Comparison of ENCODE assay signal across 33 cellular contexts in the genomic region with DNA sequence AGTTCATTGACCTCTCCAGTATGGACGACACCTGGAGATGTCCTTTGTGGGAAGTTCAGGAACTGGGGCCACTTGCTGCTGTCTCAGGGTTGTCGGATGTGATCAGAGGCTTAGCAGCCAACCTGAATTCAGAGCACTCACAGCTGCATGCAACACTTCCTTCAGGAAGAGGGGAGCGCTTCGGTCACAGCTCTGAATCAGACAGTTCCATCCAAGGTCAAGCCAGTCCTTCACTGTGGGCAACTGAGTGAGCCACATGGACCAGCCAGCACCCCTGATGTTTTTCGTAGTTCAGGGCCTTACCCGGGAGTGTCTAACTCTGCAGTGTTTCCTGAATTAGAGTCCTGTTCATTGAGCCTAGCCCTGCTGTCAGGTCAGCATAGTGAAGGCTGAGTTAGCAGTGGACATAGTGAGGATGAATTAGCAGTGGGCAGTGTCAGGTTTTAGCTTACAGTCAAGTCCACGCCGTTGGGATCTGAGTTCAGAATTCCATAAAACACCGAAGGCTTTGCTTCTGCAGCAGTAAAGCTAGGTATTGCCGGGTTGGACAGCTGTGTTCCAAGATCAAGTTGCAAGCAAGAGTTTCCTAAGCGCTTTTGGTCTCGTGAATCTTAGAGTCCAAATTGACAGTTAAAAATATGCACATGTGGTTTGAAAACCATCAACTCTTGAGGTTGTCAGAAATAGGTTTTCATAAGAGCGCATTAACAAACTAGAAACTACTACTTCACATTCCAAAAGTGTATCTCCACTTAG. TPM values are rescaled to one million over a fixed set of nuclear protein-coding genes. Genes with fewer than 3 reads are reported as not detected.
"Had no signal": no experiment of that assay in that cellular context is flagged by ENCODE, and none has a peak within 500 bp of the region (broad histone marks: within the 10 kb centered on the region; RNA-seq: fewer than 3 reads in every experiment).

No MANE protein-coding gene starts in this region.

- H3K4me3 Mint-ChIP-seq: activated CD4-positive, alpha-beta T cell treated with anti-CD3 and anti-CD28 coated beads, Interleukin-2, amount 10 ng/mL, durations not matched to agents 7 days and 5 days; activated CD8-positive, alpha-beta memory T cell treated with anti-CD3 and anti-CD28 coated beads, Interleukin-2, amount 10 ng/mL, durations not matched to agents 7 days and 5 days; activated CD8-positive, alpha-beta T cell treated with anti-CD3 and anti-CD28 coated beads for 36 hours; activated naive CD8-positive, alpha-beta T cell treated with anti-CD3 and anti-CD28 coated beads, Interleukin-2, amount 50 U/mL, for 24 hours; dendritic cell treated with granulocyte-macrophage colony-stimulating factor and Interleukin-4, amounts not matched to agents 40 ng/mL and 50 ng/mL, for 4 days; mesothelial cell of epicardium; natural killer cell treated with Interleukin-12 subunit alpha and Interleukin-12 subunit beta and Interleukin-15 and Interleukin-18, amount 100 ng/mL, for 72 hours; T-helper 2 cell treated with Interferon-gamma antibody and Interleukin-4, amounts not matched to agents 5 μg/mL and 100 μg/mL, for 36 hours had no signal

- H3K4me3 ChIP-seq: body of pancreas, left lung, ovary, right lobe of liver, spleen, thoracic aorta, vagina had no signal

- DNase-seq: activated CD4-positive, alpha-beta T cell treated with anti-CD3 and anti-CD28 coated beads, Interleukin-2, amount 10 ng/mL, durations not matched to agents 7 days and 5 days; activated CD4-positive, CD25-positive, alpha-beta regulatory T cell treated with anti-CD3 and anti-CD28 coated beads, Interleukin-2, amount 50 U/mL, for 72 hours; activated CD8-positive, alpha-beta memory T cell treated with anti-CD3 and anti-CD28 coated beads, Interleukin-2, amount 10 ng/mL, durations not matched to agents 7 days and 5 days; activated CD8-positive, alpha-beta T cell treated with anti-CD3 and anti-CD28 coated beads for 36 hours; activated gamma-delta T cell; activated naive CD4-positive, alpha-beta T cell treated with anti-CD3 and anti-CD28 coated beads, Interleukin-2, amount 50 U/mL, for 16 hours; activated naive CD8-positive, alpha-beta T cell treated with anti-CD3 and anti-CD28 coated beads, Interleukin-2, amount 50 U/mL, for 24 hours; activated T-cell treated with anti-CD3 and anti-CD28 coated beads for 4 hours; anterior cingulate cortex; body of pancreas; caudate nucleus; effector CD4-positive, alpha-beta T cell; erythroblast; foreskin keratinocyte; hippocampal formation; kidney glomerular epithelial cell; left lung; ovary; right lobe of liver; spleen; stimulated activated CD4-positive, alpha-beta T cell treated with anti-CD3 and anti-CD28 coated beads, Interleukin-4, amount 100 ng/mL, for 1 hour; stimulated activated naive CD4-positive, alpha-beta T cell; WERI-Rb-1 had no signal

- H3K9me3 ChIP-seq: body of pancreas had no signal

- H3K27me3 ChIP-seq: body of pancreas, foreskin keratinocyte, left lung, ovary, right lobe of liver, spleen, vagina had no signal

- H3K27me3 Mint-ChIP-seq: activated CD8-positive, alpha-beta memory T cell treated with anti-CD3 and anti-CD28 coated beads, Interleukin-2, amount 10 ng/mL, durations not matched to agents 7 days and 5 days; activated CD8-positive, alpha-beta T cell treated with anti-CD3 and anti-CD28 coated beads for 36 hours; activated naive CD8-positive, alpha-beta T cell treated with anti-CD3 and anti-CD28 coated beads, Interleukin-2, amount 50 U/mL, for 24 hours; dendritic cell treated with granulocyte-macrophage colony-stimulating factor and Interleukin-4, amounts not matched to agents 40 ng/mL and 50 ng/mL, for 4 days; natural killer cell treated with Interleukin-12 subunit alpha and Interleukin-12 subunit beta and Interleukin-15 and Interleukin-18, amount 100 ng/mL, for 72 hours; type B pancreatic cell had no signal

- ATAC-seq: activated CD8-positive, alpha-beta memory T cell treated with anti-CD3 and anti-CD28 coated beads, Interleukin-2, amount 10 ng/mL, durations not matched to agents 7 days and 5 days; activated CD8-positive, alpha-beta T cell treated with anti-CD3 and anti-CD28 coated beads for 36 hours; activated naive CD8-positive, alpha-beta T cell treated with anti-CD3 and anti-CD28 coated beads, Interleukin-2, amount 50 U/mL, for 24 hours; body of pancreas; foreskin keratinocyte; left lung; natural killer cell treated with Interleukin-12 subunit alpha and Interleukin-12 subunit beta and Interleukin-15 and Interleukin-18, amount 100 ng/mL, for 72 hours; right lobe of liver had no signal

- H3K4me1 ChIP-seq: foreskin keratinocyte had no signal

- H3K27ac Mint-ChIP-seq: activated CD4-positive, alpha-beta T cell treated with anti-CD3 and anti-CD28 coated beads, Interleukin-2, amount 10 ng/mL, durations not matched to agents 7 days and 5 days; activated CD8-positive, alpha-beta memory T cell treated with anti-CD3 and anti-CD28 coated beads, Interleukin-2, amount 10 ng/mL, durations not matched to agents 7 days and 5 days; activated CD8-positive, alpha-beta T cell treated with anti-CD3 and anti-CD28 coated beads for 36 hours; activated naive CD8-positive, alpha-beta T cell treated with anti-CD3 and anti-CD28 coated beads, Interleukin-2, amount 50 U/mL, for 24 hours; dendritic cell treated with granulocyte-macrophage colony-stimulating factor and Interleukin-4, amounts not matched to agents 40 ng/mL and 50 ng/mL, for 4 days; mesothelial cell of epicardium; natural killer cell treated with Interleukin-12 subunit alpha and Interleukin-12 subunit beta and Interleukin-15 and Interleukin-18, amount 100 ng/mL, for 72 hours; T-helper 2 cell treated with Interferon-gamma antibody and Interleukin-4, amounts not matched to agents 5 μg/mL and 100 μg/mL, for 36 hours; type B pancreatic cell had no signal

- H3K27ac ChIP-seq: body of pancreas, foreskin keratinocyte, left lung, neutrophil, ovary, right lobe of liver, spleen, thoracic aorta, vagina, WERI-Rb-1 had no signal

- H3K36me3 ChIP-seq: neutrophil, ovary had no signal

RNA-seq across cellular contexts. Expression of a gene that starts 20.8 kb away (rescaled TPM):
- total RNA-seq: activated CD4-positive, alpha-beta T cell treated with anti-CD3 and anti-CD28 coated beads, Interleukin-2, amount 10 ng/mL, durations not matched to agents 7 days and 5 days; activated CD8-positive, alpha-beta memory T cell treated with anti-CD3 and anti-CD28 coated beads, Interleukin-2, amount 10 ng/mL, durations not matched to agents 7 days and 5 days; activated CD8-positive, alpha-beta T cell treated with anti-CD3 and anti-CD28 coated beads for 36 hours; body of pancreas; foreskin keratinocyte; left lung; lung microvascular endothelial cell; natural killer cell treated with Interleukin-12 subunit alpha and Interleukin-12 subunit beta and Interleukin-15 and Interleukin-18, amount 100 ng/mL, for 72 hours; pulmonary artery endothelial cell; right lobe of liver; vagina had no signal
- polyA plus RNA-seq: foreskin keratinocyte had no signal
